12 cellular contexts compared by ENCODE assay signal in genomic region chr5:90878549-90879196, GRCh38.
A peak's percentile ranks its signal among the peaks of the same experiment; 100 is the strongest.
DNase-seq lines count a peak whose midpoint lies in the region; ATAC-seq, FAIRE-seq and TF ChIP-seq lines count a peak whose summit lies in the region.
"Had no signal": no experiment of that assay in that cellular context is flagged by ENCODE, and none has a peak within 500 bp of the region (broad histone marks: within the 10 kb centered on the region; RNA-seq: fewer than 3 reads in every experiment).

No MANE protein-coding gene starts in this region.

- H3K9me3 ChIP-seq in stomach, result no peaks in the 10 kb centered on the region

- no peak for TF ChIP-seq EP300 in stomach (IDR thresholded peaks at IDR 0.05)

- TF ChIP-seq POLR2A in stomach (IDR thresholded peaks at IDR 0.05), result no peak

- WGBS in stomach, 5 donors, result 24 to 38% (median 26%) methylated on average over 3 of the region's 3 CpGs

- no peak overlapping the region for H3K4me3 ChIP-seq in bronchial epithelial cell (ENCODE audit: low read depth, low read length)
- no peak overlapping the region for H3K4me3 ChIP-seq in stomach

- intact Hi-C loops in stomach (cut with DNase I; ENCODE audit: low total_unique reads), result loop anchor here (5.0 kb wide), 1 partner anchor 219 kb away; no protein-coding TSS in a partner anchor

- H3K4me1 ChIP-seq in stomach, result peaks cover 8 to 40% (median 17%) of the 10 kb centered on the region in 4 donors

- TF ChIP-seq CTCF in bronchial epithelial cell (IDR thresholded peaks at IDR 0.05; ENCODE audit: insufficient read depth, low read length, severe bottlenecking), result no peak
- TF ChIP-seq CTCF in stomach (IDR thresholded peaks at IDR 0.05), result no peak

- H3K36me3 ChIP-seq in bronchial epithelial cell (ENCODE audit: control insufficient read depth, insufficient read depth, low read length) (no peaks in the 10 kb centered on the region), stomach (no peaks in the 10 kb centered on the region)

- ATAC-seq in HG02970 (IDR thresholded peaks at IDR 0.05; ENCODE audit: low FRiP score, unreplicated experiment) (no peak), HG03439 (IDR thresholded peaks at IDR 0.05; ENCODE audit: unreplicated experiment) (no peak)
- ATAC-seq: naive thymus-derived CD8-positive, alpha-beta T cell had no signal

- no peak for FAIRE-seq in bronchial epithelial cell (lab: Jason Lieb, UNC)

- DNase-seq in LHCN-M2 (ENCODE audit: low read depth), result peak; percentile 77
- peak; percentile 65 for DNase-seq in bronchial epithelial cell (ENCODE audit: low read depth)
- peak; percentile 51 for DNase-seq in kidney tubule cell (ENCODE audit: low spot score)
- no peak for DNase-seq in stomach
- no peak for DNase-seq in NCI-H2081 (lab: John Stamatoyannopoulos, UW)
- DNase-seq: activated effector memory CD4-positive, alpha-beta T cell treated with anti-CD3 and anti-CD28 coated beads, Interleukin-2, amount 50 U/mL, for 16 hours; erythroblast; naive thymus-derived CD8-positive, alpha-beta T cell; NCI-H774 had no signal

- H3K27me3 ChIP-seq in bronchial epithelial cell (ENCODE audit: control insufficient read depth, insufficient read depth, low read length), result no peaks in the 10 kb centered on the region
- no peaks in the 10 kb centered on the region for H3K27me3 ChIP-seq in stomach

- H3K27ac ChIP-seq in stomach, result peak overlapping the region in 4 of 5 donors; percentile 48 to 68 (median 63)
- H3K27ac ChIP-seq: KMS-11 had no signal

Comparison
In these comparisons a context has a peak if more than half of its experiments do, and no peak if none do; other contexts are left out.
1. DNase-seq: peak in LHCN-M2 (single experiment), bronchial epithelial cell (single experiment) and kidney tubule cell (single experiment); none in stomach (single experiment) and NCI-H2081 (0 of 2).